8 cellular contexts compared by ENCODE assay signal in the genomic region with DNA sequence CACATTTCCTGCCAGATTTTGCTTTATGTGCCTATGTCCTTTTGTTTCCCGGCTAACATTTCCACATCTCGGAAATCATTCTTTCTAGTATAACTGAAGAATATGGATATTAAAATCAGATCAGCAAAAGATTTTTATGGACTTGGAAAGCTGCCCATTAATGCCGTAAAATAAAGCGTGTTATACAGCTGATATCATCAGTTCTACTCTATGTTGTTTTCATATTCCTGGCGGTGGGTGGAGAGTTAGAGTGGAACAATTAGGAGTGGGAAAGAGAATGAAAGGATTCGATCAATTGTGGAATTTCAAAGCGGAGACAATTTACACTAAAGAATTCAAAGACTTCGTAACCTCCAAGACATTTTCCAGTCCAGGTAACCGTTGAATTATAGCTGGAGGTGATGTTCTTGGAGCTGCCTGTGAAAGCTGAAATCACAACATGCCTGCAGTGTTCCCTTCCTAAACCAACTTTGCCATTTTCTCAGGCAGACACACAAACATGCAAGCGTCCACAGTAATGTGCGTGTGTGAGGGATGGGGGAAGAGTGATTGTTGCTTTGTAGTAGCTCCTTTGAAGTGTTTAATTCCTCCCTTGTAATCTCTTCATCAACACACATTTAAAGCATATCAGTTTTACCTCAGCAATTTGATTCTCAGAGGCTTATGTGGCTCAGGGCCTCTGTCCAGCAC.
DNase-seq lines count a peak whose midpoint lies in the region; TF ChIP-seq lines count a peak whose summit lies in the region.

No MANE protein-coding gene starts in this region.

- DNase-seq in AG09309 (ENCODE audit: low read depth) (no peak), coronary artery (ENCODE audit: low spot score) (no peak), myocyte (ENCODE audit: low read depth) (peak; percentile 34), NCI-H524 treated with DMSO at 0.1 percent for 48 hours (lab: John Stamatoyannopoulos, UW) (no peak), NCI-H345 (lab: John Stamatoyannopoulos, UW) (no peak), superior temporal gyrus (ENCODE audit: extremely low spot score) (no peak), LoVo (ENCODE audit: low spot score) (no peak)
- DNase-seq in Jurkat, Clone E6-1 (ENCODE audit: low read depth, low spot score) = peak; percentile 58

- TF ChIP-seq CTCF in AG09309 (IDR thresholded peaks at IDR 0.05; ENCODE audit: control insufficient read depth, insufficient read depth, low read depth, low read length, missing control alignments) = no peak
- no peak for TF ChIP-seq CTCF in coronary artery (IDR thresholded peaks at IDR 0.05)

- peak overlapping the region; percentile 61 to 70 for H3K27ac ChIP-seq in coronary artery

- H3K4me3 ChIP-seq in AG09309 (ENCODE audit: control insufficient read depth, low read depth, low read length) (peak overlapping the region; percentile 29), coronary artery (peak overlapping the region; percentile 66)
- peak overlapping the region; percentile 27 for H3K4me3 ChIP-seq in Jurkat, Clone E6-1 (ENCODE audit: low read length)

Comparison
In these comparisons a context has a peak if more than half of its experiments do, and no peak if none do; other contexts are left out.
1. DNase-seq: peak in Jurkat, Clone E6-1 (single experiment) and myocyte (single experiment); none in AG09309 (single experiment), coronary artery (single experiment), NCI-H524 treated with DMSO at 0.1 percent for 48 hours (single experiment), NCI-H345 (single experiment), superior temporal gyrus (single experiment) and LoVo (single experiment).
2. Peak in every context shown above with its lines, with median percentiles within 50 percentile points of each other: H3K4me3 ChIP-seq.